In genomic region chr11:3455666-3456065, GRCh38 we compare ENCODE assay signal across 8 cellular contexts.
DNase-seq lines count a peak whose midpoint lies in the region; ATAC-seq, FAIRE-seq and TF ChIP-seq lines count a peak whose summit lies in the region.
"Not testable (repeated sequence)": the region's sequence is repeated elsewhere in the genome, so short reads cannot be mapped to it uniquely, and the experiment has no call there.

No MANE protein-coding gene starts in this region.

- not testable (repeated sequence) for H3K4me1 ChIP-seq in A549; hepatocyte (ENCODE audit: insufficient read depth); osteoblast (ENCODE audit: insufficient read depth, low read length)

- H2AFZ ChIP-seq in hepatocyte; osteoblast (ENCODE audit: low read length): not testable (repeated sequence)

- 73% methylated on average over 10 of the region's 10 CpGs for WGBS in A549 (ENCODE audit: missing lambda C conversion rate)
- WGBS in hepatocyte (ENCODE audit: low lambda C conversion rate, missing lambda C conversion rate), result 54% methylated on average over 10 of the region's 10 CpGs

- CTCF ChIA-PET in A549 (lab: Yijun Ruan, JAX), result interaction anchor here (0.9 kb wide), 1 partner anchor 161 kb away, joined by 3 read pairs; no protein-coding TSS in a partner anchor
- CTCF ChIA-PET in Calu3 (lab: Charles Lee), result not testable (repeated sequence)

- not testable (repeated sequence) for H3K36me3 Mint-ChIP-seq in Calu3 (ENCODE audit: insufficient read depth, unreplicated experiment); activated T-helper 2 cell treated with anti-CD3 and anti-CD28 coated beads, Interferon-gamma antibody, Interleukin-2, Interleukin-4, amounts not matched to agents 10 μg/mL and 5 μg/mL and 100 μg/mL, durations not matched to agents 14 hours and 24 hours and 36 hours (ENCODE audit: low read depth)

- not testable (repeated sequence) for H3K4me3 ChIP-seq in A549; hepatocyte; osteoblast (ENCODE audit: insufficient read depth, low read length)

- H4K20me1 ChIP-seq in hepatocyte (ENCODE audit: insufficient read depth, poor library complexity, severe bottlenecking); osteoblast (ENCODE audit: insufficient read depth, low read length): not testable (repeated sequence)

- peak overlapping the region; percentile 24 for H3K4me3 Mint-ChIP-seq in Calu3 (ENCODE audit: low read depth, unreplicated experiment)
- H3K4me3 Mint-ChIP-seq in activated T-helper 2 cell treated with anti-CD3 and anti-CD28 coated beads, Interferon-gamma antibody, Interleukin-2, Interleukin-4, amounts not matched to agents 10 μg/mL and 5 μg/mL and 100 μg/mL, durations not matched to agents 14 hours and 24 hours and 36 hours (ENCODE audit: low read depth), result peak overlapping the region; percentile 49

- not testable (repeated sequence) for H3K27me3 ChIP-seq in hepatocyte
- peaks cover 28% of the 10 kb centered on the region for H3K27me3 ChIP-seq in osteoblast (ENCODE audit: insufficient read depth, low read length)

- not testable (repeated sequence) for H3K27ac Mint-ChIP-seq in Calu3 (ENCODE audit: unreplicated experiment); activated T-helper 2 cell treated with anti-CD3 and anti-CD28 coated beads, Interferon-gamma antibody, Interleukin-2, Interleukin-4, amounts not matched to agents 10 μg/mL and 5 μg/mL and 100 μg/mL, durations not matched to agents 14 hours and 24 hours and 36 hours

- FAIRE-seq in A549 (lab: Jason Lieb, UNC), result not testable (repeated sequence)

- H3K27me3 Mint-ChIP-seq in Calu3 (ENCODE audit: unreplicated experiment), result peaks cover 66% of the 10 kb centered on the region
- peaks cover 27% of the 10 kb centered on the region for H3K27me3 Mint-ChIP-seq in activated T-helper 2 cell treated with anti-CD3 and anti-CD28 coated beads, Interferon-gamma antibody, Interleukin-2, Interleukin-4, amounts not matched to agents 10 μg/mL and 5 μg/mL and 100 μg/mL, durations not matched to agents 14 hours and 24 hours and 36 hours (ENCODE audit: low read depth)

- not testable (repeated sequence) for H3K79me2 ChIP-seq in hepatocyte; osteoblast (ENCODE audit: insufficient read depth, low read length)

- peaks cover 15% of the 10 kb centered on the region for H3K4me1 Mint-ChIP-seq in Calu3 (ENCODE audit: low read depth, unreplicated experiment)
- peaks cover 10% of the 10 kb centered on the region for H3K4me1 Mint-ChIP-seq in activated T-helper 2 cell treated with anti-CD3 and anti-CD28 coated beads, Interferon-gamma antibody, Interleukin-2, Interleukin-4, amounts not matched to agents 10 μg/mL and 5 μg/mL and 100 μg/mL, durations not matched to agents 14 hours and 24 hours and 36 hours (ENCODE audit: low read depth)

- not testable (repeated sequence) for ATAC-seq in A549

- H3K36me3 ChIP-seq in hepatocyte (replicated peaks; ENCODE audit: insufficient read depth, low read depth); osteoblast (ENCODE audit: insufficient read depth, low read length): not testable (repeated sequence)

- not testable (repeated sequence) for H3K27ac ChIP-seq in A549; hepatocyte; osteoblast (ENCODE audit: low read depth, low read length)

- H3K9me3 ChIP-seq in A549; hepatocyte (ENCODE audit: low read depth); osteoblast (ENCODE audit: low read depth, low read length): not testable (repeated sequence)

- TF ChIP-seq RAD21 in A549 (conservative IDR thresholded peaks at IDR 0.05 in 1 of 2, IDR thresholded peaks at IDR 0.05 in 1 of 2), result not testable (repeated sequence)

- TF ChIP-seq CTCF in A549 (IDR thresholded peaks at IDR 0.05); Calu3 (IDR thresholded peaks at IDR 0.05; ENCODE audit: unreplicated experiment); hepatocyte (IDR thresholded peaks at IDR 0.05; ENCODE audit: poor library complexity); osteoblast (IDR thresholded peaks at IDR 0.05; ENCODE audit: extremely low read depth, low read depth, low read length): not testable (repeated sequence)

- intact Hi-C loops in Calu3 (cut with micrococcal nuclease; ENCODE audit: unreplicated experiment), result not testable (repeated sequence)
- intact Hi-C loops in activated T-helper 2 cell treated with anti-CD3 and anti-CD28 coated beads, Interferon-gamma antibody, Interleukin-2, Interleukin-4, amounts not matched to agents 10 μg/mL and 5 μg/mL and 100 μg/mL, durations not matched to agents 14 hours and 24 hours and 36 hours (cut with micrococcal nuclease), result loop anchor here (10.0 kb wide), 1 partner anchor 159 kb away; no protein-coding TSS in a partner anchor

- not testable (repeated sequence) for H3K9me2 ChIP-seq in hepatocyte (replicated peaks; ENCODE audit: insufficient read depth)

- H3K4me2 ChIP-seq in A549 (peak overlapping the region; percentile 68; the same call in 2 of the 3 replicates), hepatocyte (peak overlapping the region; percentile 73), osteoblast (ENCODE audit: insufficient read depth, low read length) (peak overlapping the region; percentile 69)

- DNase-seq in A549 (ENCODE audit: low read depth in 1 of 2, low spot score in 1 of 2); Calu3; activated T-helper 2 cell treated with anti-CD3 and anti-CD28 coated beads, Interferon-gamma antibody, Interleukin-2, Interleukin-4, amounts not matched to agents 10 μg/mL and 5 μg/mL and 100 μg/mL, durations not matched to agents 14 hours and 24 hours and 36 hours (ENCODE audit: low spot score); hepatocyte (ENCODE audit: low spot score); osteoblast (ENCODE audit: insufficient read length, low spot score, missing footprints): not testable (repeated sequence)
- DNase-seq in RPMI7951 (ENCODE audit: low read depth) (peak; percentile 38), astrocyte of the hippocampus (ENCODE audit: low read depth, low spot score) (peak; percentile 37)
- DNase-seq in activated CD4-positive, alpha-beta T cell treated with anti-CD3 and anti-CD28 coated beads for 48 hours, result peak; percentile 4

- BruUV-seq in Calu3 (replicated peaks; lab: Mats Ljungman, UMichigan), result not testable (repeated sequence)

- not testable (repeated sequence) for H3K9me3 Mint-ChIP-seq in Calu3 (ENCODE audit: low read depth, unreplicated experiment); activated T-helper 2 cell treated with anti-CD3 and anti-CD28 coated beads, Interferon-gamma antibody, Interleukin-2, Interleukin-4, amounts not matched to agents 10 μg/mL and 5 μg/mL and 100 μg/mL, durations not matched to agents 14 hours and 24 hours and 36 hours

- not testable (repeated sequence) for TF ChIP-seq POLR2A in A549 (IDR thresholded peaks at IDR 0.05; ENCODE audit: low read length)

- TF ChIP-seq EP300 in A549 (IDR thresholded peaks at IDR 0.05), result not testable (repeated sequence)

- POLR2A ChIA-PET in A549 (lab: Yijun Ruan, JAX), result not testable (repeated sequence)
